1 cellular context compared by ENCODE assay signal in genomic region chr16:67170948-67171649, GRCh38.
TF ChIP-seq lines count a peak whose summit lies in the region.

No MANE protein-coding gene starts in this region.

TF ChIP-seq in GM12878, 131 proteins besides CTCF, POLR2A, EP300 and RAD21:
- TF ChIP-seq SMARCA5 (IDR thresholded peaks at IDR 0.05): 0 out of 2 replicates have a peak, but pooled peaks have one; percentile 30
- 0 out of 2 replicates have a peak, but pooled peaks have one; percentile 36 for TF ChIP-seq IKZF1 (conservative IDR thresholded peaks at IDR 0.05)
- peak in 1 of 2 experiments; percentile 7; a peak in 1 of 4 replicates for TF ChIP-seq IKZF2 (IDR thresholded peaks at IDR 0.05)
- no peak for TF ChIP-seq TCF3 (IDR thresholded peaks at IDR 0.05; ENCODE audit: borderline replicate concordance, insufficient read depth, low read depth, low read length)
- 0 out of 2 replicates have a peak, but pooled peaks have one; percentile 23 for TF ChIP-seq GATAD2B (conservative IDR thresholded peaks at IDR 0.05; ENCODE audit: low read depth)
- peak; percentile 56; the same call in 1 of the 2 replicates for TF ChIP-seq NR2F1 (conservative IDR thresholded peaks at IDR 0.05)
- TF ChIP-seq ZNF687 (IDR thresholded peaks at IDR 0.05): 0 out of 2 replicates have a peak, but pooled peaks have one; percentile 47
- TF ChIP-seq DPF2 (IDR thresholded peaks at IDR 0.05): 0 out of 2 replicates have a peak, but pooled peaks have one; percentile 9
- peak; percentile 50; the same call in 1 of the 2 replicates for TF ChIP-seq ZBTB40 (IDR thresholded peaks at IDR 0.05; ENCODE audit: borderline replicate concordance)
- TF ChIP-seq MTA3 (IDR thresholded peaks at IDR 0.05; ENCODE audit: borderline replicate concordance, low read length): no peak
- 0 out of 2 replicates have a peak, but pooled peaks have one; percentile 11 for TF ChIP-seq LARP7 (IDR thresholded peaks at IDR 0.05)
- TF ChIP-seq MLLT1 (IDR thresholded peaks at IDR 0.05): peak; percentile 97
- no peak for TF ChIP-seq NFIC (IDR thresholded peaks at IDR 0.05; ENCODE audit: low read depth, low read length)
